In genomic region chr2:65378308-65378689, GRCh38 we compare ENCODE assay signal across 1 cellular context.
TF ChIP-seq lines count a peak whose summit lies in the region.

No MANE protein-coding gene starts in this region.

TF ChIP-seq in K562, 482 proteins besides CTCF, POLR2A, EP300 and RAD21 (continued from another document):
- TF ChIP-seq HMBOX1 (IDR thresholded peaks at IDR 0.05) (0 out of 2 replicates have a peak, but pooled peaks have one; percentile 21), RBM15 (IDR thresholded peaks at IDR 0.05; ENCODE audit: insufficient read depth, low read length) (no peak), ATF6 (CRISPR knock-in tag; IDR thresholded peaks at IDR 0.05) (no peak), ZNF77 (CRISPR knock-in tag; IDR thresholded peaks at IDR 0.05) (no peak), TSC22D4 (tag; IDR thresholded peaks at IDR 0.05) (no peak), PTRF (tag; IDR thresholded peaks at IDR 0.05) (no peak), NKRF (IDR thresholded peaks at IDR 0.05; ENCODE audit: borderline replicate concordance) (no peak), BMI1 (IDR thresholded peaks at IDR 0.05; ENCODE audit: low read length) (no peak), MEIS2 (IDR thresholded peaks at IDR 0.05; ENCODE audit: partially characterized antibody) (peak; percentile 7), PKNOX1 (IDR thresholded peaks at IDR 0.05) (peak; percentile 66), ZSCAN29 (IDR thresholded peaks at IDR 0.05) (no peak), PHF20 (IDR thresholded peaks at IDR 0.05; ENCODE audit: partially characterized antibody) (no peak), TEAD1 (CRISPR knock-in tag; IDR thresholded peaks at IDR 0.05) (no peak), RB1 (IDR thresholded peaks at IDR 0.05; ENCODE audit: low read depth) (no peak), NCOA4 (IDR thresholded peaks at IDR 0.05; ENCODE audit: partially characterized antibody) (no peak)
